ENCODE assay signal across 1 cellular context in the genomic region with DNA sequence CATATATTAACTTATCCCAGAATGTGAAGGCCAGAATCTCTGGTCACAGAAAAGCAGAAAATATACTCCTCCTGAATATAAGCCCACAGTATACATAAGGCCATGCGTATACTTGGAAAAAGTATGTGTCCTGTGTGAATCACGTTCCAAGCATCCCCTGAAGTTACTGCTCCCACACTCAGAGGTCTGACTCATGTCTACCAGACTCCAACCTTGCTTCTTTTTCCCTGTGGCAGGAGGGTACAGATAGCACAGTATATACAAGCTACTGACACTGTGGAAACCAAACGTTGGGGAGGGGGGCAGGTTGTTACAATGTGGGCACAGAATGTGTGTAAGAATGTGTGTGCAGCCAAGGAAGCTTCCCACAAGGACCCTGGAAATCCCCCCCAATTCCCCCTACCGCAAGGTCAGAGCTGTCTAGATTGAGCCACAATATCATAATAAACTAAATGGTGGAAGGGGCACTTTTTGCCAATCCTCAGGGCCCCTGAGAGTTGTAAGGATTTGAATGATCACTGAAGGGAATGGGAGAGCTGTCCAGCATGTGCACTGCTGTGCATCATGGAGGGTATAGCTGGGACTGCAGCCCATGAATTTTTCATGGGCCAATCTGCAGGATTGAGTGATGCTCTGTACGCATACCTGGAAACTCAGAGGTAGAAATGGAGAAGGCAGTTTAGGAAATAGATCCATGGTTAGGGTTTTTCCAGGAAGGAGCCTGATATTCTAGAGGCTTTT.
TF ChIP-seq lines count a peak whose summit lies in the region.

No MANE protein-coding gene starts in this region.

TF ChIP-seq in SK-N-SH, 30 proteins besides CTCF, POLR2A, EP300 and RAD21 (continued from another document):
- TF ChIP-seq, protein P1, sequence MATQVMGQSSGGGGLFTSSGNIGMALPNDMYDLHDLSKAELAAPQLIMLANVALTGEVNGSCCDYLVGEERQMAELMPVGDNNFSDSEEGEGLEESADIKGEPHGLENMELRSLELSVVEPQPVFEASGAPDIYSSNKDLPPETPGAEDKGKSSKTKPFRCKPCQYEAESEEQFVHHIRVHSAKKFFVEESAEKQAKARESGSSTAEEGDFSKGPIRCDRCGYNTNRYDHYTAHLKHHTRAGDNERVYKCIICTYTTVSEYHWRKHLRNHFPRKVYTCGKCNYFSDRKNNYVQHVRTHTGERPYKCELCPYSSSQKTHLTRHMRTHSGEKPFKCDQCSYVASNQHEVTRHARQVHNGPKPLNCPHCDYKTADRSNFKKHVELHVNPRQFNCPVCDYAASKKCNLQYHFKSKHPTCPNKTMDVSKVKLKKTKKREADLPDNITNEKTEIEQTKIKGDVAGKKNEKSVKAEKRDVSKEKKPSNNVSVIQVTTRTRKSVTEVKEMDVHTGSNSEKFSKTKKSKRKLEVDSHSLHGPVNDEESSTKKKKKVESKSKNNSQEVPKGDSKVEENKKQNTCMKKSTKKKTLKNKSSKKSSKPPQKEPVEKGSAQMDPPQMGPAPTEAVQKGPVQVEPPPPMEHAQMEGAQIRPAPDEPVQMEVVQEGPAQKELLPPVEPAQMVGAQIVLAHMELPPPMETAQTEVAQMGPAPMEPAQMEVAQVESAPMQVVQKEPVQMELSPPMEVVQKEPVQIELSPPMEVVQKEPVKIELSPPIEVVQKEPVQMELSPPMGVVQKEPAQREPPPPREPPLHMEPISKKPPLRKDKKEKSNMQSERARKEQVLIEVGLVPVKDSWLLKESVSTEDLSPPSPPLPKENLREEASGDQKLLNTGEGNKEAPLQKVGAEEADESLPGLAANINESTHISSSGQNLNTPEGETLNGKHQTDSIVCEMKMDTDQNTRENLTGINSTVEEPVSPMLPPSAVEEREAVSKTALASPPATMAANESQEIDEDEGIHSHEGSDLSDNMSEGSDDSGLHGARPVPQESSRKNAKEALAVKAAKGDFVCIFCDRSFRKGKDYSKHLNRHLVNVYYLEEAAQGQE (IDR thresholded peaks at IDR 0.05; ENCODE audit: low read depth, low read length) = peak; percentile 90
- TF ChIP-seq MAX (IDR thresholded peaks at IDR 0.05; ENCODE audit: low read depth) (0 out of 2 replicates have a peak, but pooled peaks have one; percentile 14), TEAD4 (IDR thresholded peaks at IDR 0.05; ENCODE audit: borderline replicate concordance, insufficient read depth) (no peak), YY1 (IDR thresholded peaks at IDR 0.05; ENCODE audit: low read depth) (no peak), TCF12 (IDR thresholded peaks at IDR 0.05) (peak; percentile 66), FOSL2 (IDR thresholded peaks at IDR 0.05; ENCODE audit: borderline replicate concordance, low read depth) (peak; percentile 89)
TF ChIP-seq in SK-N-SH: peak in this region for 5.
